ENCODE assay signal across 29 cellular contexts in the genomic region with DNA sequence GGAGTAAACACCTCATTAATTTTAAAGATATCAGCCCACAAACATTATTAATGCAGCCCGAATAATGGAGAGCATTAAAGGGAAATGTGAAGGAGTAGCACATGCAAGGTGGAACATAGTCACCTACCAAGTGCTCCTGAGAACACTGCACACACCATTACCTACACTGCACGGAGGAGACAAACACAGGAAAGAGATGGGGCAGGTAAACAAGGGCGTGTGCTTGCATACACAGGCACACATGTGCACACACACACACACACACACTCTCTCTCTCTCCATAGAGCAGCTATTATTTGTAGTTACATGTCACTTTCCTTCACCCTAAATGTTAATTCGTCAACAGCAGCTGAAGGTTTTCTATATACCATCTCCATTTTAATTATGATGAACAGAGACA. TPM values are rescaled to one million over a fixed set of nuclear protein-coding genes. Genes with fewer than 3 reads are reported as not detected.
"Had no signal": no experiment of that assay in that cellular context is flagged by ENCODE, and none has a peak within 500 bp of the region (broad histone marks: within the 10 kb centered on the region; RNA-seq: fewer than 3 reads in every experiment).

No MANE protein-coding gene starts in this region.

- H3K4me1 Mint-ChIP-seq: activated naive CD4-positive, alpha-beta T cell treated with anti-CD3 and anti-CD28 coated beads, Interleukin-2, amount 10 ng/mL, durations not matched to agents 7 days and 5 days; activated naive CD8-positive, alpha-beta T cell treated with anti-CD3 and anti-CD28 coated beads, Interleukin-2, amount 50 U/mL, for 24 hours; nephron progenitor cell had no signal

- H3K36me3 ChIP-seq: cardiac muscle cell, heart left ventricle, pancreas, right atrium auricular region, thyroid gland had no signal

- FAIRE-seq: endometrium, pancreas had no signal

- ATAC-seq: activated naive CD8-positive, alpha-beta T cell treated with anti-CD3 and anti-CD28 coated beads, Interleukin-2, amount 50 U/mL, for 24 hours; body of pancreas; heart left ventricle; left cardiac atrium; pancreas; psoas muscle had no signal

- H3K27ac ChIP-seq: body of pancreas, cardiac muscle cell, heart left ventricle, pancreas, psoas muscle, right atrium auricular region, thyroid gland had no signal

- H3K27ac Mint-ChIP-seq: activated CD4-positive, alpha-beta memory T cell treated with anti-CD3 and anti-CD28 coated beads for 36 hours; activated naive CD4-positive, alpha-beta T cell treated with anti-CD3 and anti-CD28 coated beads, Interleukin-2, amount 10 ng/mL, durations not matched to agents 7 days and 5 days; activated naive CD8-positive, alpha-beta T cell treated with anti-CD3 and anti-CD28 coated beads, Interleukin-2, amount 50 U/mL, for 24 hours; stimulated activated naive CD8-positive, alpha-beta T cell treated with anti-CD3 and anti-CD28 coated beads, Interleukin-15, Interleukin-2, amounts not matched to agents 100 ng/mL and 50 ng/mL, for 24 hours had no signal

- H3K9me3 Mint-ChIP-seq: activated CD4-positive, alpha-beta memory T cell treated with anti-CD3 and anti-CD28 coated beads for 36 hours; activated naive CD4-positive, alpha-beta T cell treated with anti-CD3 and anti-CD28 coated beads, Interleukin-2, amount 10 ng/mL, durations not matched to agents 7 days and 5 days; activated naive CD8-positive, alpha-beta T cell treated with anti-CD3 and anti-CD28 coated beads, Interleukin-2, amount 50 U/mL, for 24 hours; nephron progenitor cell; stimulated activated naive CD8-positive, alpha-beta T cell treated with anti-CD3 and anti-CD28 coated beads, Interleukin-15, Interleukin-2, amounts not matched to agents 100 ng/mL and 50 ng/mL, for 24 hours had no signal

- H3K36me3 Mint-ChIP-seq: activated CD4-positive, alpha-beta memory T cell treated with anti-CD3 and anti-CD28 coated beads for 36 hours; activated naive CD4-positive, alpha-beta T cell treated with anti-CD3 and anti-CD28 coated beads, Interleukin-2, amount 10 ng/mL, durations not matched to agents 7 days and 5 days had no signal

- DNase-seq: activated CD4-positive, alpha-beta memory T cell treated with anti-CD3 and anti-CD28 coated beads for 36 hours; activated CD4-positive, alpha-beta T cell treated with anti-CD3 and anti-CD28 coated beads for 48 hours; activated naive CD4-positive, alpha-beta T cell treated with anti-CD3 and anti-CD28 coated beads, Interleukin-2, amount 10 ng/mL, durations not matched to agents 7 days and 5 days; activated naive CD8-positive, alpha-beta T cell treated with anti-CD3 and anti-CD28 coated beads, Interleukin-2, amount 50 U/mL, for 24 hours; activated T-cell treated with anti-CD3 and anti-CD28 coated beads, Interleukin-2, amount 50 U/mL, for 48 hours; anterior cingulate cortex; body of pancreas; effector CD4-positive, alpha-beta T cell; heart left ventricle; islet precursor cell; left cardiac atrium; mesenchymal stem cell; nephron progenitor cell; pancreas; psoas muscle; stimulated activated CD4-positive, alpha-beta T cell treated with anti-CD3 and anti-CD28 coated beads, Interleukin-12 subunit alpha, Interleukin-12 subunit beta, amount 100 ng/mL, for 4 hours; stimulated activated CD4-positive, alpha-beta T cell treated with anti-CD3 and anti-CD28 coated beads, Interleukin-4, amount 100 ng/mL, for 4 hours; substantia nigra; thyroid gland had no signal

- H3K9me3 ChIP-seq: body of pancreas, heart left ventricle, pancreas, psoas muscle, right atrium auricular region, thyroid gland had no signal

- H3K4me3 Mint-ChIP-seq: activated CD4-positive, alpha-beta memory T cell treated with anti-CD3 and anti-CD28 coated beads for 36 hours; activated naive CD4-positive, alpha-beta T cell treated with anti-CD3 and anti-CD28 coated beads, Interleukin-2, amount 10 ng/mL, durations not matched to agents 7 days and 5 days; activated naive CD8-positive, alpha-beta T cell treated with anti-CD3 and anti-CD28 coated beads, Interleukin-2, amount 50 U/mL, for 24 hours; nephron progenitor cell; stimulated activated naive CD8-positive, alpha-beta T cell treated with anti-CD3 and anti-CD28 coated beads, Interleukin-15, Interleukin-2, amounts not matched to agents 100 ng/mL and 50 ng/mL, for 24 hours had no signal

- H3K27me3 ChIP-seq: body of pancreas, cardiac muscle cell, pancreas, right atrium auricular region, thyroid gland had no signal

- H3K4me3 ChIP-seq: body of pancreas, cardiac muscle cell, heart left ventricle, pancreas, psoas muscle, right atrium auricular region, thyroid gland had no signal

- H3K4me1 ChIP-seq: body of pancreas, pancreas, psoas muscle, right atrium auricular region, thyroid gland had no signal

RNA-seq across cellular contexts. Expression of a gene that starts 30.2 kb away (rescaled TPM):
- total RNA-seq: activated CD4-positive, alpha-beta memory T cell treated with anti-CD3 and anti-CD28 coated beads for 36 hours; body of pancreas; cardiac muscle cell; chondrocyte; epithelial cell of proximal tubule; fibroblast of villous mesenchyme; heart left ventricle; left cardiac atrium; lower leg skin; mononuclear cell; pancreas; psoas muscle; right atrium auricular region; thyroid gland; ureter had no signal
- polyA plus RNA-seq: cardiac muscle cell, heart left ventricle, pancreas had no signal

RNA-seq across cellular contexts. Expression of a gene that starts 40.1 kb away (rescaled TPM):
- total RNA-seq: activated CD4-positive, alpha-beta memory T cell treated with anti-CD3 and anti-CD28 coated beads for 36 hours; chondrocyte; fibroblast of villous mesenchyme; psoas muscle; thyroid gland; ureter had no signal
- polyA plus RNA-seq: cardiac muscle cell had no signal
